In genomic region chr3:183533410-183534132, GRCh38 we compare ENCODE assay signal across 9 cellular contexts. TPM values are rescaled to one million over a fixed set of nuclear protein-coding genes. Genes with fewer than 3 reads are reported as not detected.
DNase-seq lines count a peak whose midpoint lies in the region; ATAC-seq, FAIRE-seq and TF ChIP-seq lines count a peak whose summit lies in the region.
"Had no signal": no experiment of that assay in that cellular context is flagged by ENCODE, and none has a peak within 500 bp of the region (broad histone marks: within the 10 kb centered on the region; RNA-seq: fewer than 3 reads in every experiment).

No MANE protein-coding gene starts in this region.

- H3K4me1 ChIP-seq in CD8-positive, alpha-beta T cell (ENCODE audit: insufficient read depth, low read length): no peaks in the 10 kb centered on the region
- H3K4me1 ChIP-seq in HUES64 (ENCODE audit: insufficient read depth, low read length): peaks cover 11% of the 10 kb centered on the region
- no peaks in the 10 kb centered on the region for H3K4me1 ChIP-seq in HepG2 (ENCODE audit: insufficient read depth, low read length)
- H3K4me1 ChIP-seq in heart left ventricle: peaks cover 0 to 61% (median 4%) of the 10 kb centered on the region in 12 donors

- no peak overlapping the region for H3K27ac ChIP-seq in CD8-positive, alpha-beta T cell (ENCODE audit: low read depth, low read length)
- H3K27ac ChIP-seq in HUES64 (ENCODE audit: low read depth, low read length) (no peak overlapping the region), HepG2 (ENCODE audit: extremely low read length, insufficient read depth, low read length) (no peak overlapping the region), heart left ventricle (no peak overlapping the region)

- no peak overlapping the region for H3K4me2 ChIP-seq in HepG2 (ENCODE audit: low read depth, low read length)

- H3K27me3 ChIP-seq in CD8-positive, alpha-beta T cell (ENCODE audit: insufficient read depth, low read length): no peaks in the 10 kb centered on the region
- peaks cover 8% of the 10 kb centered on the region; the same call in 1 of the 2 replicates for H3K27me3 ChIP-seq in HUES64 (ENCODE audit: insufficient read depth, low read length)
- peaks cover 0 to 4% of the 10 kb centered on the region in 2 experiments; a peak in 1 of 5 replicates for H3K27me3 ChIP-seq in HepG2 (ENCODE audit: control insufficient read depth in 1 of 2, insufficient read depth in 2 of 2, low read length in 2 of 2)
- no peaks in the 10 kb centered on the region for H3K27me3 ChIP-seq in heart left ventricle

- H3K9me3 Mint-ChIP-seq in CD8-positive, alpha-beta T cell: peaks cover 3% of the 10 kb centered on the region

- H3K9ac ChIP-seq in HUES64 (ENCODE audit: low read depth, low read length): peak overlapping the region; percentile 7; the same call in 1 of the 2 replicates
- H3K9ac ChIP-seq in HepG2 (ENCODE audit: insufficient read depth, low read depth, low read length): no peak overlapping the region

- TF ChIP-seq POLR2A in HepG2 (IDR thresholded peaks at IDR 0.05; ENCODE audit: insufficient read depth in 1 of 2, low read depth in 2 of 2, low read length in 2 of 2) (no peak), heart left ventricle (IDR thresholded peaks at IDR 0.05) (no peak)

- no peak overlapping the region for H2AFZ ChIP-seq in HepG2 (ENCODE audit: low read length)

- POLR2A ChIA-PET in CD8-positive, alpha-beta T cell (lab: Charles Lee): no interaction called here
- POLR2A ChIA-PET in HepG2 (lab: Yijun Ruan, JAX): no interaction called here

- TF ChIP-seq CTCF in CD8-positive, alpha-beta T cell (IDR thresholded peaks at IDR 0.05): no peak
- TF ChIP-seq CTCF in HepG2 (CRISPR knock-in tag; IDR thresholded peaks at IDR 0.05) (no peak), heart left ventricle (IDR thresholded peaks at IDR 0.05) (no peak)

- H3K79me2 ChIP-seq in HepG2 (ENCODE audit: insufficient read depth, low read length): no peaks in the 10 kb centered on the region

- in situ Hi-C loops in HepG2 (cut with HindIII; ENCODE audit: extremely low pct_ligation_motif_present, low pct_unique_long_range_greater_than_20kb): no loop called here

- H4K20me1 ChIP-seq in HepG2 (ENCODE audit: insufficient read depth, low read length): no peaks in the 10 kb centered on the region

- no peak for FAIRE-seq in HepG2 (lab: Jason Lieb, UNC)

- BruUV-seq in HepG2 (replicated peaks; lab: Mats Ljungman, UMichigan): no TSS peak

- no peaks in the 10 kb centered on the region for H3K36me3 ChIP-seq in CD8-positive, alpha-beta T cell (ENCODE audit: insufficient read depth, low read length)
- H3K36me3 ChIP-seq in HUES64 (ENCODE audit: insufficient read depth, low read length) (no peaks in the 10 kb centered on the region), HepG2 (replicated peaks in 1 of 2; ENCODE audit: control insufficient read depth in 1 of 2, insufficient read depth in 2 of 2, low read length in 2 of 2) (no peaks in the 10 kb centered on the region), heart left ventricle (no peaks in the 10 kb centered on the region)

- intact Hi-C loops in CD8-positive, alpha-beta T cell (cut with DNase I, micrococcal nuclease): no loop called here
- intact Hi-C loops in HepG2 (cut with micrococcal nuclease; ENCODE audit: unreplicated experiment) (no loop called here), heart left ventricle (cut with DNase I) (no loop called here)

- 19% methylated on average over 10 of the region's 10 CpGs for WGBS in HUES64
- WGBS in HepG2 (ENCODE audit: low lambda C conversion rate): 43% methylated on average over 10 of the region's 10 CpGs
- WGBS in heart left ventricle, 4 donors: 58 to 67% (median 60%) methylated on average over 10 of the region's 10 CpGs

- peak overlapping the region; percentile 41 for H3K27ac Mint-ChIP-seq in CD8-positive, alpha-beta T cell

- no peak for DNase-seq in CD8-positive, alpha-beta T cell
- DNase-seq in iris pigment epithelial cell (ENCODE audit: low read depth): peak; percentile 11
- DNase-seq in HepG2 (ENCODE audit: low spot score): no peak
- no peak for DNase-seq in NCI-H2171 (lab: John Stamatoyannopoulos, UW)
- no peak for DNase-seq in heart left ventricle
- DNase-seq in stimulated activated CD4-positive, alpha-beta T cell treated with anti-CD3 and anti-CD28 coated beads, Interleukin-4, amount 100 ng/mL, for 4 hours: no peak
- DNase-seq: posterior cingulate gyrus had no signal

- TF ChIP-seq EP300 in HepG2 (IDR thresholded peaks at IDR 0.05; ENCODE audit: low read depth in 2 of 2, low read length in 2 of 2): no peak
- no peak for TF ChIP-seq EP300 in HepG2 (CRISPR knock-in tag; IDR thresholded peaks at IDR 0.05; ENCODE audit: borderline replicate concordance)

- no peak for TF ChIP-seq RAD21 in HepG2 (CRISPR knock-in tag; IDR thresholded peaks at IDR 0.05)

- H3K27me3 Mint-ChIP-seq in CD8-positive, alpha-beta T cell (ENCODE audit: low read depth): no peaks in the 10 kb centered on the region

- no peak for ATAC-seq in CD8-positive, alpha-beta T cell
- ATAC-seq in GM19463 (IDR thresholded peaks at IDR 0.05; ENCODE audit: unreplicated experiment): peak; percentile 68
- ATAC-seq in HepG2: no peak
- ATAC-seq in heart left ventricle: no peak

- H3K9me3 ChIP-seq in CD8-positive, alpha-beta T cell (ENCODE audit: low read length): no peaks in the 10 kb centered on the region
- H3K9me3 ChIP-seq in HUES64 (ENCODE audit: insufficient read depth, low read depth, low read length): no peaks in the 10 kb centered on the region
- no peaks in the 10 kb centered on the region for H3K9me3 ChIP-seq in HepG2 (ENCODE audit: low read length)
- H3K9me3 ChIP-seq in heart left ventricle: peaks cover 0 to 6% (median 0%) of the 10 kb centered on the region in 12 donors

- no peak overlapping the region for H3K4me3 Mint-ChIP-seq in CD8-positive, alpha-beta T cell

- CTCF ChIA-PET in CD8-positive, alpha-beta T cell (lab: Charles Lee): interaction anchor here (0.8 kb wide), 1 partner anchor 19 kb away, joined by 3 read pairs; no protein-coding TSS in a partner anchor
- CTCF ChIA-PET in HepG2 (lab: Yijun Ruan, JAX; ENCODE audit: low intra/inter-chr PET ratio, low total read pairs): no interaction called here

- peaks cover 51% of the 10 kb centered on the region for H3K36me3 Mint-ChIP-seq in CD8-positive, alpha-beta T cell

- H3K4me3 ChIP-seq in CD8-positive, alpha-beta T cell (ENCODE audit: low read depth, low read length): no peak overlapping the region
- H3K4me3 ChIP-seq in HUES64 (ENCODE audit: low read length): peak overlapping the region; percentile 28
- H3K4me3 ChIP-seq in HepG2 (replicated peaks in 1 of 3; ENCODE audit: insufficient read depth in 1 of 3, low read depth in 2 of 3, low read length in 3 of 3): no peak overlapping the region
- H3K4me3 ChIP-seq in heart left ventricle: no peak overlapping the region

- peaks cover 64% of the 10 kb centered on the region for H3K4me1 Mint-ChIP-seq in CD8-positive, alpha-beta T cell (ENCODE audit: low read depth)

TF ChIP-seq in HepG2, 621 proteins besides CTCF, POLR2A, EP300 and RAD21 (continues in another document):
- TF ChIP-seq NFIC (IDR thresholded peaks at IDR 0.05; ENCODE audit: low read length): no peak
- TF ChIP-seq FOXK1 (CRISPR knock-in tag; IDR thresholded peaks at IDR 0.05; ENCODE audit: borderline replicate concordance, low read depth): no peak
- TF ChIP-seq ZC3H4 (CRISPR knock-in tag; IDR thresholded peaks at IDR 0.05; ENCODE audit: borderline replicate concordance): no peak
- TF ChIP-seq NCOA1 (CRISPR knock-in tag; IDR thresholded peaks at IDR 0.05): no peak
- TF ChIP-seq HOXD1 (CRISPR knock-in tag; IDR thresholded peaks at IDR 0.05): no peak
- no peak for TF ChIP-seq BHLHE40 (IDR thresholded peaks at IDR 0.05; ENCODE audit: low read length)

RNA-seq across cellular contexts. Expression of gene KLHL6, which starts 21.9 kb away (rescaled TPM):
- 10 to 100 TPM; 27.7 to 29.7 TPM for total RNA-seq in CD8-positive, alpha-beta T cell
- 0.05 TPM for polyA plus RNA-seq in HUES64 (2013, experiment 1 of 2)
- polyA plus RNA-seq in HUES64 (2013, experiment 2 of 2): 0.13 TPM
- total RNA-seq in HepG2 (2016; rRNA removed; fragmentation: Illumina TruSeq; extraction: Trizol) (not detected in 2 replicates), heart left ventricle (1 to 10 TPM in 5 of 9 donors, under 1 TPM in 4; 0.67 to 8.1 (median 1.1) TPM)
- total RNA-seq in HepG2 (2016; cell fraction: cytosol; rRNA removed; fragmentation: Illumina TruSeq; extraction: Trizol; ENCODE audit: low read depth): not detected in 2 replicates
- not detected in 2 replicates for total RNA-seq in HepG2 (2016; cell fraction: insoluble cytoplasmic fraction; rRNA removed; fragmentation: Illumina TruSeq; extraction: Trizol)
- total RNA-seq in HepG2 (2016; cell fraction: membrane; rRNA removed; fragmentation: Illumina TruSeq; extraction: Trizol): not detected in 2 replicates
- not detected in 2 replicates for total RNA-seq in HepG2 (2016; cell fraction: nucleus; rRNA removed; fragmentation: Illumina TruSeq; extraction: Trizol)
- polyA plus RNA-seq in HepG2 (2011; rRNA removed) (not detected in 2 replicates), heart left ventricle (under 1 TPM; 0.46 to 0.82 TPM)
- polyA plus RNA-seq in HepG2 (2011; cell fraction: cytosol; rRNA removed): 0.03 TPM in 1 of 2 replicates, not detected in the other
- 0.05 TPM in 1 of 2 replicates, not detected in the other for polyA plus RNA-seq in HepG2 (2011; cell fraction: nucleus; rRNA removed)
- 0.04 and 0.07 TPM in 2 replicates for polyA plus RNA-seq in HepG2 (2012)
- not detected in 2 replicates for polyA plus RNA-seq in HepG2 (2016; cell fraction: cytosol; fragmentation: Illumina TruSeq; extraction: Trizol; ENCODE audit: low read depth)
- polyA plus RNA-seq in HepG2 (2016; cell fraction: insoluble cytoplasmic fraction; fragmentation: Illumina TruSeq; extraction: Trizol; ENCODE audit: low read depth): not detected in 2 replicates
- polyA plus RNA-seq in HepG2 (2016; cell fraction: membrane; fragmentation: Illumina TruSeq; extraction: Trizol; ENCODE audit: low read depth): not detected in 2 replicates
- not detected in 2 replicates for polyA plus RNA-seq in HepG2 (2016; cell fraction: nucleus; fragmentation: Illumina TruSeq; extraction: Trizol; ENCODE audit: insufficient read depth, low read depth)
- polyA minus RNA-seq in HepG2 (2011; rRNA and poly(A)+ RNA removed; ENCODE audit: low replicate concordance): 0.33 TPM in 1 of 2 replicates, not detected in the other
- polyA minus RNA-seq in HepG2 (2011; cell fraction: cytosol; rRNA and poly(A)+ RNA removed): not detected in 2 replicates
- not detected in 2 replicates for polyA minus RNA-seq in HepG2 (2011; cell fraction: nucleus; rRNA and poly(A)+ RNA removed)
